13 cellular contexts compared by ENCODE assay signal in the genomic region with DNA sequence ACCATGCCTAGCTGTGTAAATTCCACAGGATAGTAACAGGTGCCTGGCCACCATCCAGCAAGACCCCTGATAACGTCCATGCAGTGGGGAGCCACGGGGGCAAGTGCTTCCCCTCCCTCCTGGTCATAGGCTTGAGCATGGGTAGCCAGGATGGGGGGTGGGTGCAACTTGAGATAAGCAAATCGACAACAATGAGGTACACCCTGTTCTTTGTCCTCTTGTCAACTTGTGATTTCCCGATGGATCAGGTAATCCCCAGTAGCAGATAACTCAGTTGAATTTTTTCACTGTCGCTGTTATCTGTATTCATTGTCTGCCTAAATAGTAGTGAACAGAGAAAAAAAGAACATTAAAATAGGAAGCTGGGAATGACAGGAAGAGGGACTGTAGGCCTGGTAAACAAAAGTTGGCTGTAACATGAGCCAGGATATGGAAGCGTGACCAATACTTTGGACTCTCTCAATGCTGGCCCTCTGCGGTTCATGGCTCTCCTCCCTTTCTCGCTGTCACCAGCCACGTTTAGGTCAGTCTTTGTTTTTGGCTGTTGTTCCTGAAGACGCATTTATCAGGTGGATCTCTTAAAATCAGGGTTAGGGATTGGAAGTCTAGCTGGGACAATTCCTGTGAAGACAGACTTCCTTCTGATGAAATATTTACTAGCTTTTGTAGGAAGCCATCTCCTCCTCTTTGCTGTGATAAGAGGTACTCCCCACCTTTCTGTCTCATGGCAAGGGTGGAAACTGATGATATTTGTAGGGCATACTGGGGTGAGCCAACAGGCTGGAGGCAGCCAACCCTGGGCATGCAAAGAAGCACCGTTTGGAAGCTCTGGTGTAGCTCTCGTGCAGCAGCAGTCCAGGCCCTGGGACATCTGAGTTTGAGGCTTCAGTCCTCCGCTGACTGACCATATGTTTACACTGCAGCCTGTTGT. TPM values are rescaled to one million over a fixed set of nuclear protein-coding genes. Genes with fewer than 3 reads are reported as not detected.
A peak's percentile ranks its signal among the peaks of the same experiment; 100 is the strongest.
DNase-seq lines count a peak whose midpoint lies in the region; ATAC-seq, FAIRE-seq and TF ChIP-seq lines count a peak whose summit lies in the region.
"Had no signal": no experiment of that assay in that cellular context is flagged by ENCODE, and none has a peak within 500 bp of the region (broad histone marks: within the 10 kb centered on the region; RNA-seq: fewer than 3 reads in every experiment).

No MANE protein-coding gene starts in this region.

- no peaks in the 10 kb centered on the region for H3K9me1 ChIP-seq in endothelial cell of umbilical vein (replicated peaks; ENCODE audit: control insufficient read depth, extremely low read depth, insufficient read depth, low read length)

- H3K27me3 Mint-ChIP-seq in CD8-positive, alpha-beta T cell (ENCODE audit: low read depth): peaks cover 22% of the 10 kb centered on the region

- no peaks in the 10 kb centered on the region for H3K9me3 Mint-ChIP-seq in CD8-positive, alpha-beta T cell
- H3K9me3 Mint-ChIP-seq: stimulated activated naive CD8-positive, alpha-beta T cell treated with anti-CD3 and anti-CD28 coated beads, Interleukin-15, Interleukin-2, amounts not matched to agents 100 ng/mL and 50 ng/mL, for 24 hours had no signal

- FAIRE-seq in endothelial cell of umbilical vein (lab: Jason Lieb, UNC): peak; percentile 100

- no peaks in the 10 kb centered on the region for H4K20me1 ChIP-seq in endothelial cell of umbilical vein (replicated peaks; ENCODE audit: control insufficient read depth, extremely low read depth, insufficient read depth, low read length)
- H4K20me1 ChIP-seq: BLaER1 had no signal

- ATAC-seq in CD8-positive, alpha-beta T cell: no peak

- no peak overlapping the region for H3K9ac ChIP-seq in endothelial cell of umbilical vein (replicated peaks; ENCODE audit: extremely low read depth, insufficient read depth, low read length)
- H3K9ac ChIP-seq: BLaER1 had no signal

- H3K36me3 ChIP-seq in endothelial cell of umbilical vein (ENCODE audit: control insufficient read depth in 2 of 2, extremely low read depth in 1 of 2, insufficient read depth in 2 of 2, low read length in 2 of 2): no peaks in the 10 kb centered on the region
- no peaks in the 10 kb centered on the region for H3K36me3 ChIP-seq in BE2C
- H3K36me3 ChIP-seq in CD8-positive, alpha-beta T cell (ENCODE audit: insufficient read depth, low read length): no peaks in the 10 kb centered on the region
- H3K36me3 ChIP-seq: BLaER1 had no signal

- no TSS peak for BruUV-seq in endothelial cell of umbilical vein (replicated peaks; lab: Mats Ljungman, UMichigan)

- no peak for TF ChIP-seq POLR2A in endothelial cell of umbilical vein (IDR thresholded peaks at IDR 0.05; ENCODE audit: low read depth, low read length)

- POLR2A ChIA-PET in endothelial cell of umbilical vein (lab: Charles Lee): no interaction called here
- POLR2A ChIA-PET in CD8-positive, alpha-beta T cell (lab: Charles Lee): no interaction called here

- H3K9me3 ChIP-seq in endothelial cell of umbilical vein (replicated peaks; ENCODE audit: control insufficient read depth, insufficient read depth, low read length) (no peaks in the 10 kb centered on the region), BE2C (no peaks in the 10 kb centered on the region)
- H3K9me3 ChIP-seq in CD8-positive, alpha-beta T cell (ENCODE audit: low read length): no peaks in the 10 kb centered on the region

- intact Hi-C loops in endothelial cell of umbilical vein (cut with micrococcal nuclease): loop anchor here (5.0 kb wide), 1 partner anchor 67 kb away; no protein-coding TSS in a partner anchor
- intact Hi-C loops in CD8-positive, alpha-beta T cell (cut with DNase I, micrococcal nuclease): no loop called here

- TF ChIP-seq CTCF in endothelial cell of umbilical vein (IDR thresholded peaks at IDR 0.05; ENCODE audit: extremely low read depth in 1 of 2, insufficient read depth in 1 of 2, low read depth in 1 of 2, low read length in 2 of 2) (no peak), BE2C (IDR thresholded peaks at IDR 0.05; ENCODE audit: low read depth, low read length) (no peak)
- no peak for TF ChIP-seq CTCF in CD8-positive, alpha-beta T cell (IDR thresholded peaks at IDR 0.05)

- dilution Hi-C loops in endothelial cell of umbilical vein (cut with MboI; ENCODE audit: extremely low pct_ligation_motif_present, low sequenced_read_pairs): no loop called here

- H3K4me1 Mint-ChIP-seq in CD8-positive, alpha-beta T cell (ENCODE audit: low read depth): peaks cover 4% of the 10 kb centered on the region

- H3K36me3 Mint-ChIP-seq in CD8-positive, alpha-beta T cell: no peaks in the 10 kb centered on the region

- peak overlapping the region; percentile 24 for H2AFZ ChIP-seq in endothelial cell of umbilical vein (ENCODE audit: low read depth, low read length)

- H3K27me3 ChIP-seq in endothelial cell of umbilical vein (ENCODE audit: control insufficient read depth in 2 of 2, insufficient read depth in 2 of 2, low read length in 2 of 2) (no peaks in the 10 kb centered on the region), BE2C (no peaks in the 10 kb centered on the region)
- H3K27me3 ChIP-seq in CD8-positive, alpha-beta T cell (ENCODE audit: insufficient read depth, low read length): no peaks in the 10 kb centered on the region
- H3K27me3 ChIP-seq: BLaER1 had no signal

- peak overlapping the region; percentile 27 for H3K4me2 ChIP-seq in endothelial cell of umbilical vein (ENCODE audit: insufficient read depth, low read length)
- H3K4me2 ChIP-seq: BLaER1 had no signal

- no peak overlapping the region for H3K4me3 ChIP-seq in endothelial cell of umbilical vein (replicated peaks in 1 of 3; ENCODE audit: insufficient read depth in 1 of 3, low read depth in 1 of 3, low read length in 3 of 3)
- H3K4me3 ChIP-seq in BE2C (ENCODE audit: low read depth, low read length): no peak overlapping the region
- H3K4me3 ChIP-seq in CD8-positive, alpha-beta T cell (ENCODE audit: low read depth, low read length): no peak overlapping the region
- H3K4me3 ChIP-seq: BLaER1, skin epidermis had no signal

- CTCF ChIA-PET in endothelial cell of umbilical vein (lab: Charles Lee): interaction anchor here (1.1 to 2.0 kb wide), 9 partner anchors 11 to 109 kb away, joined by 3 to 9 read pairs (median 4); partner anchors contain the start of gene TCF7L1
- CTCF ChIA-PET in CD8-positive, alpha-beta T cell (lab: Charles Lee): interaction anchor here (1.2 kb wide), 1 partner anchor 110 kb away, joined by 3 read pairs; no protein-coding TSS in a partner anchor

- no peaks in the 10 kb centered on the region for H3K79me2 ChIP-seq in endothelial cell of umbilical vein (ENCODE audit: control insufficient read depth, insufficient read depth, low read length)

- no peak overlapping the region for H3K4me3 Mint-ChIP-seq in CD8-positive, alpha-beta T cell
- H3K4me3 Mint-ChIP-seq: stimulated activated naive CD8-positive, alpha-beta T cell treated with anti-CD3 and anti-CD28 coated beads, Interleukin-15, Interleukin-2, amounts not matched to agents 100 ng/mL and 50 ng/mL, for 24 hours had no signal

- peak; percentile 80 for DNase-seq in AG08396 (ENCODE audit: low spot score)
- peak; percentile 55 for DNase-seq in M059J (ENCODE audit: low read depth)
- peak; percentile 81 for DNase-seq in endothelial cell of umbilical vein (ENCODE audit: low read depth, low spot score)
- DNase-seq in mucosa of gallbladder (ENCODE audit: low spot score): peak; percentile 16
- no peak for DNase-seq in HK-2 (ENCODE audit: unreplicated experiment)
- no peak for DNase-seq in retina
- no peak for DNase-seq in BE2C
- no peak for DNase-seq in CD8-positive, alpha-beta T cell
- DNase-seq: caudate nucleus, NCI-H2171 treated with DMSO at 0.1 percent for 48 hours had no signal

- H3K4me1 ChIP-seq in endothelial cell of umbilical vein (ENCODE audit: control insufficient read depth, extremely low read depth, insufficient read depth, low read length) (peaks cover 52% of the 10 kb centered on the region), BE2C (no peaks in the 10 kb centered on the region)
- H3K4me1 ChIP-seq in CD8-positive, alpha-beta T cell (ENCODE audit: insufficient read depth, low read length): no peaks in the 10 kb centered on the region

- H3K27ac ChIP-seq in endothelial cell of umbilical vein (ENCODE audit: insufficient read depth, low read depth, low read length): peak overlapping the region; percentile 36
- no peak overlapping the region for H3K27ac ChIP-seq in CD8-positive, alpha-beta T cell (ENCODE audit: low read depth, low read length)
- H3K27ac ChIP-seq: BLaER1 had no signal

- H3K27ac Mint-ChIP-seq in CD8-positive, alpha-beta T cell: no peak overlapping the region
- H3K27ac Mint-ChIP-seq: stimulated activated naive CD8-positive, alpha-beta T cell treated with anti-CD3 and anti-CD28 coated beads, Interleukin-15, Interleukin-2, amounts not matched to agents 100 ng/mL and 50 ng/mL, for 24 hours had no signal

TF ChIP-seq in endothelial cell of umbilical vein, 7 proteins besides CTCF, POLR2A, EP300 and RAD21:
- TF ChIP-seq MAX (IDR thresholded peaks at IDR 0.05; ENCODE audit: insufficient read depth, insufficient read length) (no peak), FOS (IDR thresholded peaks at IDR 0.05; ENCODE audit: borderline replicate concordance, insufficient read depth, low read length) (peak; percentile 14), MYC (IDR thresholded peaks at IDR 0.05; ENCODE audit: low read depth, low read length) (no peak), JUN (IDR thresholded peaks at IDR 0.05; ENCODE audit: borderline replicate concordance, insufficient read depth, insufficient read length, low read depth) (no peak), EZH2 (IDR thresholded peaks at IDR 0.05; ENCODE audit: borderline replicate concordance, low read depth, low read length, severe bottlenecking) (no peak), POLR2AphosphoS5 (IDR thresholded peaks at IDR 0.05; ENCODE audit: insufficient read depth, low read depth, low read length) (no peak), GATA2 (IDR thresholded peaks at IDR 0.05; ENCODE audit: insufficient read depth, insufficient read length, low read depth, low read length) (peak; percentile 59)

RNA-seq across cellular contexts. Expression of gene TCF7L1, which starts 42.4 kb away (rescaled TPM):
- 0.05 TPM in 1 of 2 replicates, not detected in the other for total RNA-seq in M059J (2014; rRNA removed; shearing (Covaris generic))
- total RNA-seq in endothelial cell of umbilical vein (13.2 and 17.4 TPM in 2 replicates), mucosa of gallbladder (7.6 TPM)
- polyA plus RNA-seq in endothelial cell of umbilical vein: 8.5 and 9.6 TPM in 2 replicates
- polyA plus RNA-seq in endothelial cell of umbilical vein (2011; cell fraction: cytosol; rRNA removed): 5.8 and 6.6 TPM in 2 replicates
- polyA plus RNA-seq in endothelial cell of umbilical vein (2011; cell fraction: nucleus; rRNA removed): 14.6 and 18.0 TPM in 2 replicates
- polyA plus RNA-seq in endothelial cell of umbilical vein (2012): 20.3 and 32.1 TPM in 2 replicates
- 6.4 and 7.3 TPM in 2 replicates for polyA minus RNA-seq in endothelial cell of umbilical vein
- polyA minus RNA-seq in endothelial cell of umbilical vein (2011; cell fraction: cytosol; rRNA and poly(A)+ RNA removed): not detected
- polyA minus RNA-seq in endothelial cell of umbilical vein (2011; cell fraction: nucleus; rRNA and poly(A)+ RNA removed): 11.3 and 15.2 TPM in 2 replicates
- polyA plus RNA-seq in BE2C (2012; ENCODE audit: insufficient read depth, insufficient read length, low read depth): 0.34 TPM
- not detected for total RNA-seq in CD8-positive, alpha-beta T cell

Comparison
In these comparisons a context has a peak if more than half of its experiments do, and no peak if none do; other contexts are left out.
1. DNase-seq: peak in AG08396 (single experiment), M059J (single experiment), endothelial cell of umbilical vein (single experiment) and mucosa of gallbladder (single experiment); none in HK-2 (single experiment), retina (single experiment), BE2C (single experiment) and CD8-positive, alpha-beta T cell (0 of 7).